Comparison of ENCODE assay signal across 14 cellular contexts in the genomic region with DNA sequence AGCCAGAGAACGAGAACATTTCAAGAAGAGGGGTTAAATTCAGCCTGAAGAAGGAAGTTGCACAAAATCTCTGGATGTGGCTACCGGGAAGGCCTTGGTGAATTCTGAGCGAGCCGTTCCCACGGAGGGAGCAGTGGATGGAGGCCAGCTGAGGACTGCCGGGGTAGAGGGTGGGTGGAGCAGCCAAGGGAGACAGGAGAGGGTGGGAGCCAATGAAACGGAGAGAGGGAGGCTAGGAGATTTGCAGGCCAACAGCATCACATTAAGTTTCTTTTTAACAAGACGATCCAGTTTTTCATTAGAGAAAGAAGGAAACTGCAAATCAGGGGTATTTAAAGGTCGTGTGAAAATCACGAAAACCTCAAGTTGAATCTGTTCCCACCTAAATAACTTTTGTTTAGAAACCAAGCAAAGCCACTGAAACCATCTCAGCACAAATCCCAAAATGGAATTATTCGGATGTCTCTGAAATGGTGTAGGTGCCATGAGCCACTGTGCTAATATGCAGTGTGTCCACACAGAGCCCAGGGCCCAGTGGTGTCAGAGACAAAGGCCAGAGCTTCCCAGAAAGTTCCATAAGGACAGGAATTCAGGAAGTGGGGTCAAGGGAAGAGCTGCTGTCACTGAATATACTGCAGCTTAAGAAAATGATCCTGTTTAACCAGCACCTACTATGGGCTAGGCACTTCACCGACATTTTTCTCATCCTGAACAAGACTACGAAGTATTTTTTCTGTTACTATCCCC. TPM values are rescaled to one million over a fixed set of nuclear protein-coding genes. Genes with fewer than 3 reads are reported as not detected.
DNase-seq lines count a peak whose midpoint lies in the region; ATAC-seq, FAIRE-seq and TF ChIP-seq lines count a peak whose summit lies in the region.
"Had no signal": no experiment of that assay in that cellular context is flagged by ENCODE, and none has a peak within 500 bp of the region (broad histone marks: within the 10 kb centered on the region; RNA-seq: fewer than 3 reads in every experiment).

No MANE protein-coding gene starts in this region.

- no peak for FAIRE-seq in HepG2 (lab: Jason Lieb, UNC)

- TF ChIP-seq EP300 in HepG2 (IDR thresholded peaks at IDR 0.05; ENCODE audit: low read depth in 2 of 2, low read length in 2 of 2) (no peak), HepG2 (CRISPR knock-in tag; IDR thresholded peaks at IDR 0.05; ENCODE audit: borderline replicate concordance) (no peak)

- DNase-seq in HepG2 (ENCODE audit: low spot score), result no peak
- peak; percentile 19 for DNase-seq in hepatic stellate cell (ENCODE audit: low spot score)
- peak in 6 of 10 donors; percentile 36 to 89 (median 64) for DNase-seq in posterior cingulate gyrus
- DNase-seq in HEK293T (ENCODE audit: extremely low spot score), result no peak
- no peak for DNase-seq in mesenchymal stem cell
- no peak for DNase-seq in HCEC 1CT
- DNase-seq: activated CD4-positive, alpha-beta T cell treated with anti-CD3 and anti-CD28 coated beads, Interleukin-2, amount 50 U/mL, for 48 hours; activated effector memory CD4-positive, alpha-beta T cell treated with anti-CD3 and anti-CD28 coated beads, Interleukin-2, amount 50 U/mL, for 16 hours; COR-L47; NCI-H1694 treated with DMSO at 0.1 percent for 48 hours; NCI-H526 treated with DMSO at 0.1 percent for 48 hours had no signal

- H3K4me3 ChIP-seq in liver (ENCODE audit: low read depth in 1 of 3, low read length in 3 of 3) (no peak overlapping the region), HepG2 (replicated peaks in 1 of 3; ENCODE audit: insufficient read depth in 1 of 3, low read depth in 2 of 3, low read length in 3 of 3) (no peak overlapping the region), mesenchymal stem cell (ENCODE audit: insufficient read depth in 1 of 2, low read depth in 1 of 2, low read length in 2 of 2) (no peak overlapping the region)

- no peak overlapping the region for H3K18ac ChIP-seq in mesenchymal stem cell (ENCODE audit: low read depth in 1 of 2, low read length in 2 of 2)

- H3K9me3 ChIP-seq in liver (ENCODE audit: control insufficient read depth in 4 of 4, low read length in 3 of 4), result no peaks in the 10 kb centered on the region
- no peaks in the 10 kb centered on the region for H3K9me3 ChIP-seq in HepG2 (ENCODE audit: low read length)
- no peaks in the 10 kb centered on the region for H3K9me3 ChIP-seq in mesenchymal stem cell (ENCODE audit: control insufficient read depth, low read length)

- H3K14ac ChIP-seq in mesenchymal stem cell (ENCODE audit: low read length in 2 of 2), result no peak overlapping the region

- no peak for ATAC-seq in HepG2
- ATAC-seq in GM19035 (IDR thresholded peaks at IDR 0.05; ENCODE audit: unreplicated experiment), result no peak

- POLR2A ChIA-PET in HepG2 (lab: Yijun Ruan, JAX), result no interaction called here
- POLR2A ChIA-PET in HEK293T (lab: Yijun Ruan, JAX), result no interaction called here

- H3K27ac ChIP-seq in liver (ENCODE audit: low read depth in 1 of 2, low read length in 2 of 2) (peak overlapping the region; percentile 18 to 28), HepG2 (ENCODE audit: extremely low read length, insufficient read depth, low read length) (no peak overlapping the region), mesenchymal stem cell (ENCODE audit: low read length, poor library complexity, severe bottlenecking) (no peak overlapping the region)
- H3K27ac ChIP-seq: epithelial cell of prostate had no signal

- H3K27me3 ChIP-seq in liver (ENCODE audit: control insufficient read depth in 4 of 4, insufficient read depth in 4 of 4, low read length in 3 of 4) (no peaks in the 10 kb centered on the region), HepG2 (ENCODE audit: control insufficient read depth in 1 of 2, insufficient read depth in 2 of 2, low read length in 2 of 2) (peaks cover 1 to 20% of the 10 kb centered on the region in 2 experiments; a peak in 3 of 5 replicates), mesenchymal stem cell (ENCODE audit: control insufficient read depth in 1 of 2, insufficient read depth in 1 of 2, low read length in 2 of 2) (peaks cover 20 to 49% of the 10 kb centered on the region in 2 experiments)

- no peaks in the 10 kb centered on the region for H3K79me2 ChIP-seq in HepG2 (ENCODE audit: insufficient read depth, low read length)

- no peak for TF ChIP-seq POLR2A in HepG2 (IDR thresholded peaks at IDR 0.05; ENCODE audit: insufficient read depth in 1 of 2, low read depth in 2 of 2, low read length in 2 of 2)

- CTCF ChIA-PET in HepG2 (lab: Yijun Ruan, JAX; ENCODE audit: low intra/inter-chr PET ratio, low total read pairs) (no interaction called here), HEK293T (lab: Yijun Ruan, JAX) (interaction anchor here (1.4 kb wide), 1 partner anchor 26 kb away, joined by 3 read pairs; no protein-coding TSS in a partner anchor)

- intact Hi-C loops in HepG2 (cut with micrococcal nuclease; ENCODE audit: unreplicated experiment), result no loop called here
- intact Hi-C loops in posterior cingulate gyrus (cut with DNase I), result no loop called here

- no peak overlapping the region for H4K91ac ChIP-seq in mesenchymal stem cell (ENCODE audit: low read length)

- H2BK12ac ChIP-seq in mesenchymal stem cell (ENCODE audit: low read length in 2 of 2), result no peak overlapping the region

- H3K36me3 ChIP-seq in liver (ENCODE audit: control insufficient read depth in 4 of 4, insufficient read depth in 3 of 4, low read depth in 1 of 4, low read length in 3 of 4) (no peaks in the 10 kb centered on the region), HepG2 (replicated peaks in 1 of 2; ENCODE audit: control insufficient read depth in 1 of 2, insufficient read depth in 2 of 2, low read length in 2 of 2) (no peaks in the 10 kb centered on the region), mesenchymal stem cell (ENCODE audit: control insufficient read depth in 1 of 2, insufficient read depth in 2 of 2, low read depth in 1 of 2, low read length in 2 of 2) (no peaks in the 10 kb centered on the region)

- TF ChIP-seq CTCF in liver (IDR thresholded peaks at IDR 0.05; ENCODE audit: low read depth, low read length, missing input control) (no peak), HepG2 (CRISPR knock-in tag; IDR thresholded peaks at IDR 0.05) (no peak)

- H4K20me1 ChIP-seq in HepG2 (ENCODE audit: insufficient read depth, low read length), result no peaks in the 10 kb centered on the region

- no peak overlapping the region for H2BK5ac ChIP-seq in mesenchymal stem cell (ENCODE audit: low read depth, low read length, poor library complexity, severe bottlenecking)

- H3K23ac ChIP-seq in mesenchymal stem cell (ENCODE audit: low read length in 2 of 2), result no peak overlapping the region

- no peak overlapping the region for H2BK15ac ChIP-seq in mesenchymal stem cell (ENCODE audit: low read depth, poor library complexity, severe bottlenecking)

- H3K4me2 ChIP-seq in HepG2 (ENCODE audit: low read depth, low read length) (no peak overlapping the region), mesenchymal stem cell (ENCODE audit: low read length, poor library complexity, severe bottlenecking) (no peak overlapping the region)

- H4K8ac ChIP-seq in mesenchymal stem cell (ENCODE audit: low read length), result no peak overlapping the region

- 72% methylated on average over 13 of the region's 13 CpGs for WGBS in liver
- WGBS in HepG2 (ENCODE audit: low lambda C conversion rate), result 46% methylated on average over 13 of the region's 13 CpGs
- whole genome bisulfite sequencing in mesenchymal stem cell, result 87% methylated on average over 12 of the region's 13 CpGs

- H2AK5ac ChIP-seq in mesenchymal stem cell (ENCODE audit: low read length, severe bottlenecking), result no peak overlapping the region

- TF ChIP-seq RAD21 in liver (IDR thresholded peaks at IDR 0.05), result no peak
- TF ChIP-seq RAD21 in HepG2 (CRISPR knock-in tag; IDR thresholded peaks at IDR 0.05), result no peak

- H3K9ac ChIP-seq in liver (ENCODE audit: low read depth in 1 of 2, low read length in 2 of 2) (no peak overlapping the region), HepG2 (ENCODE audit: insufficient read depth, low read depth, low read length) (no peak overlapping the region), mesenchymal stem cell (ENCODE audit: low read length) (no peak overlapping the region)

- BruUV-seq in HepG2 (replicated peaks; lab: Mats Ljungman, UMichigan), result no TSS peak

- no peaks in the 10 kb centered on the region for H3K79me1 ChIP-seq in mesenchymal stem cell (replicated peaks; ENCODE audit: low read length, poor library complexity, severe bottlenecking)

- no peaks in the 10 kb centered on the region for H3K4me1 ChIP-seq in liver (ENCODE audit: control insufficient read depth in 4 of 4, insufficient read depth in 4 of 4, low read length in 3 of 4)
- peaks cover 11% of the 10 kb centered on the region; the same call in 1 of the 2 replicates for H3K4me1 ChIP-seq in HepG2 (ENCODE audit: insufficient read depth, low read length)
- no peaks in the 10 kb centered on the region for H3K4me1 ChIP-seq in mesenchymal stem cell (ENCODE audit: control insufficient read depth, insufficient read depth, low read depth, low read length)

- in situ Hi-C loops in HepG2 (cut with HindIII; ENCODE audit: extremely low pct_ligation_motif_present, low pct_unique_long_range_greater_than_20kb), result no loop called here

- no peak overlapping the region for H2BK120ac ChIP-seq in mesenchymal stem cell (ENCODE audit: low read depth, low read length)

- H2AFZ ChIP-seq in HepG2 (ENCODE audit: low read length), result no peak overlapping the region
- no peak overlapping the region for H2AFZ ChIP-seq in mesenchymal stem cell (ENCODE audit: low read depth, low read length)

- H3K4ac ChIP-seq in mesenchymal stem cell (ENCODE audit: low read depth in 1 of 2, low read length in 2 of 2), result no peak overlapping the region

RNA-seq across cellular contexts. Expression of gene SLC35C1, which starts 59.7 kb away (rescaled TPM):
- total RNA-seq in liver (10 to 100 TPM in 1 of 2 donors, 1 to 10 TPM in 1; 2.5 to 36.5 TPM), HepG2 (2016; rRNA removed; fragmentation: Illumina TruSeq; extraction: Trizol) (6.1 and 7.0 TPM in 2 replicates)
- polyA plus RNA-seq in liver (10 to 100 TPM; 55.8 to 82.0 TPM), HepG2 (2011; rRNA removed) (2.6 and 2.9 TPM in 2 replicates)
- total RNA-seq in HepG2 (2016; cell fraction: cytosol; rRNA removed; fragmentation: Illumina TruSeq; extraction: Trizol; ENCODE audit: low read depth), result 2.8 and 3.3 TPM in 2 replicates
- 5.8 and 7.5 TPM in 2 replicates for total RNA-seq in HepG2 (2016; cell fraction: insoluble cytoplasmic fraction; rRNA removed; fragmentation: Illumina TruSeq; extraction: Trizol)
- 9.9 and 10.1 TPM in 2 replicates for total RNA-seq in HepG2 (2016; cell fraction: membrane; rRNA removed; fragmentation: Illumina TruSeq; extraction: Trizol)
- total RNA-seq in HepG2 (2016; cell fraction: nucleus; rRNA removed; fragmentation: Illumina TruSeq; extraction: Trizol), result 8.9 and 10.1 TPM in 2 replicates
- 1.8 and 3.3 TPM in 2 replicates for polyA plus RNA-seq in HepG2 (2011; cell fraction: cytosol; rRNA removed)
- 5.3 and 6.1 TPM in 2 replicates for polyA plus RNA-seq in HepG2 (2011; cell fraction: nucleus; rRNA removed)
- polyA plus RNA-seq in HepG2 (2012), result 5.5 and 7.2 TPM in 2 replicates
- polyA plus RNA-seq in HepG2 (2016; cell fraction: cytosol; fragmentation: Illumina TruSeq; extraction: Trizol; ENCODE audit: low read depth), result 4.4 and 5.2 TPM in 2 replicates
- polyA plus RNA-seq in HepG2 (2016; cell fraction: insoluble cytoplasmic fraction; fragmentation: Illumina TruSeq; extraction: Trizol; ENCODE audit: low read depth), result 8.6 and 9.4 TPM in 2 replicates
- polyA plus RNA-seq in HepG2 (2016; cell fraction: membrane; fragmentation: Illumina TruSeq; extraction: Trizol; ENCODE audit: low read depth), result 10.8 and 11.1 TPM in 2 replicates
- polyA plus RNA-seq in HepG2 (2016; cell fraction: nucleus; fragmentation: Illumina TruSeq; extraction: Trizol; ENCODE audit: insufficient read depth, low read depth), result 11.8 and 12.4 TPM in 2 replicates
- 22.9 and 26.1 TPM in 2 replicates for polyA minus RNA-seq in HepG2 (2011; rRNA and poly(A)+ RNA removed; ENCODE audit: low replicate concordance)
- polyA minus RNA-seq in HepG2 (2011; cell fraction: cytosol; rRNA and poly(A)+ RNA removed), result 6.5 and 8.0 TPM in 2 replicates
- polyA minus RNA-seq in HepG2 (2011; cell fraction: nucleus; rRNA and poly(A)+ RNA removed), result 3.4 and 5.5 TPM in 2 replicates
- 22.9 TPM for polyA plus RNA-seq in mesenchymal stem cell (2013, experiment 1 of 2)
- 23.8 TPM for polyA plus RNA-seq in mesenchymal stem cell (2013, experiment 2 of 2)

Comparison
In these comparisons a context has a peak if more than half of its experiments do, and no peak if none do; other contexts are left out.
1. H3K27ac ChIP-seq: peak in liver (2 of 2); none in HepG2 (single experiment) and mesenchymal stem cell (single experiment).
2. DNase-seq: peak in hepatic stellate cell (single experiment) and posterior cingulate gyrus (6 of 10); none in HepG2 (single experiment), HEK293T (single experiment), mesenchymal stem cell (single experiment) and HCEC 1CT (single experiment).